In genomic region chr2:55869637-55870325, GRCh38 we compare ENCODE assay signal across 17 cellular contexts. TPM values are rescaled to one million over a fixed set of nuclear protein-coding genes. Genes with fewer than 3 reads are reported as not detected.
DNase-seq lines count a peak whose midpoint lies in the region; ATAC-seq, FAIRE-seq and TF ChIP-seq lines count a peak whose summit lies in the region.
"Had no signal": no experiment of that assay in that cellular context is flagged by ENCODE, and none has a peak within 500 bp of the region (broad histone marks: within the 10 kb centered on the region; RNA-seq: fewer than 3 reads in every experiment).

No MANE protein-coding gene starts in this region.

- FAIRE-seq in urothelium cell line (lab: Jason Lieb, UNC) (peak; percentile 77), GM12892 (lab: Jason Lieb, UNC) (no peak)

- TF ChIP-seq CTCF in left ventricle myocardium inferior (IDR thresholded peaks at IDR 0.05; ENCODE audit: borderline replicate concordance), result no peak
- no peak for TF ChIP-seq CTCF in ascending aorta (IDR thresholded peaks at IDR 0.05)
- TF ChIP-seq CTCF in fibroblast of the aortic adventitia (IDR thresholded peaks at IDR 0.05; ENCODE audit: insufficient read depth, low read length), result no peak

- ATAC-seq in Right ventricle myocardium inferior, result peak; percentile 23
- ATAC-seq: activated T-cell treated with anti-CD3 and anti-CD28 coated beads, Interleukin-2, amount 50 U/mL, for 4 hours; natural killer cell; T-cell had no signal

- H3K27ac ChIP-seq in left ventricle myocardium inferior (replicated peaks) (no peak overlapping the region), ascending aorta (peak overlapping the region; percentile 55 to 85)

- no peaks in the 10 kb centered on the region for H3K36me3 ChIP-seq in left ventricle myocardium inferior
- peaks cover 36 to 60% of the 10 kb centered on the region in 2 donors for H3K36me3 ChIP-seq in ascending aorta

- H3K27me3 ChIP-seq in left ventricle myocardium inferior (ENCODE audit: low read depth) (no peaks in the 10 kb centered on the region), ascending aorta (no peaks in the 10 kb centered on the region)

- H3K4me3 ChIP-seq in left ventricle myocardium inferior (no peak overlapping the region), ascending aorta (no peak overlapping the region), fibroblast of the aortic adventitia (ENCODE audit: low read depth, low read length) (no peak overlapping the region)

- intact Hi-C loops in Right ventricle myocardium inferior (cut with DNase I) (no loop called here), left ventricle myocardium inferior (cut with micrococcal nuclease) (no loop called here), ascending aorta (cut with DNase I) (no loop called here)

- TF ChIP-seq POLR2A in GM12892 (IDR thresholded peaks at IDR 0.05; ENCODE audit: low read depth, low read length), result no peak

- H3K4me1 ChIP-seq in left ventricle myocardium inferior (no peaks in the 10 kb centered on the region), ascending aorta (peaks cover under 1 to 36% of the 10 kb centered on the region in 2 donors)

- H3K9me3 ChIP-seq in left ventricle myocardium inferior (replicated peaks) (no peaks in the 10 kb centered on the region), ascending aorta (no peaks in the 10 kb centered on the region)

- DNase-seq in Right ventricle myocardium inferior (ENCODE audit: missing footprints) (no peak), left ventricle myocardium inferior (no peak), ascending aorta (ENCODE audit: low spot score in 2 of 2) (peak; percentile 21 to 79), fibroblast of the aortic adventitia (ENCODE audit: low read depth) (peak; percentile 82), urothelium cell line (ENCODE audit: low spot score) (no peak), GM12892 (ENCODE audit: insufficient read length) (no peak), activated gamma-delta T cell treated with Interleukin-2 at 50 U/mL for 16 hours (no peak)
- DNase-seq in activated naive CD4-positive, alpha-beta T cell treated with anti-CD3 and anti-CD28 coated beads, Interleukin-2, amount 50 U/mL, for 16 hours, result no peak
- DNase-seq: activated CD4-positive, alpha-beta memory T cell treated with anti-CD3 and anti-CD28 coated beads for 36 hours; activated naive CD8-positive, alpha-beta T cell treated with anti-CD3 and anti-CD28 coated beads, Interleukin-2, amount 10 ng/mL, durations not matched to agents 7 days and 5 days; activated T-cell treated with anti-CD3 and anti-CD28 coated beads, Interleukin-2, amount 50 U/mL, for 4 hours; CD8-positive, alpha-beta memory T cell; mammary epithelial cell; natural killer cell; NCI-H2227 treated with DMSO at 0.1 percent for 48 hours; T-cell; trophoblast cell had no signal

RNA-seq across cellular contexts. Expression of gene EFEMP1, which starts 53.8 kb away (rescaled TPM):
- total RNA-seq in Right ventricle myocardium inferior (75.9 TPM), left ventricle myocardium inferior (72.3 TPM), ascending aorta (1,320 TPM), fibroblast of the aortic adventitia (ENCODE audit: low replicate concordance) (652 and 1,009 TPM in 2 replicates)
- not detected for polyA plus RNA-seq in GM12892 (2012; ENCODE audit: missing spikeins)
- total RNA-seq: activated CD4-positive, alpha-beta memory T cell treated with anti-CD3 and anti-CD28 coated beads for 36 hours; activated naive CD8-positive, alpha-beta T cell treated with anti-CD3 and anti-CD28 coated beads, Interleukin-2, amount 10 ng/mL, durations not matched to agents 7 days and 5 days; CD8-positive, alpha-beta memory T cell; natural killer cell had no signal
- polyA plus RNA-seq: CD8-positive, alpha-beta memory T cell had no signal

Comparison
In these comparisons a context has a peak if more than half of its experiments do, and no peak if none do; other contexts are left out.
1. DNase-seq: peak in ascending aorta (2 of 2) and fibroblast of the aortic adventitia (single experiment); none in Right ventricle myocardium inferior (single experiment), left ventricle myocardium inferior (single experiment), urothelium cell line (single experiment), GM12892 (single experiment), activated naive CD4-positive, alpha-beta T cell treated with anti-CD3 and anti-CD28 coated beads, Interleukin-2, amount 50 U/mL, for 16 hours (single experiment) and activated gamma-delta T cell treated with Interleukin-2 at 50 U/mL for 16 hours (single experiment).